11 cellular contexts compared by ENCODE assay signal in genomic region chr10:69425513-69426298, GRCh38. TPM values are rescaled to one million over a fixed set of nuclear protein-coding genes. Genes with fewer than 3 reads are reported as not detected.
DNase-seq lines count a peak whose midpoint lies in the region; ATAC-seq and TF ChIP-seq lines count a peak whose summit lies in the region.
"Had no signal": no experiment of that assay in that cellular context is flagged by ENCODE, and none has a peak within 500 bp of the region (broad histone marks: within the 10 kb centered on the region; RNA-seq: fewer than 3 reads in every experiment).

No MANE protein-coding gene starts in this region.

- no peaks in the 10 kb centered on the region for H3K27me3 ChIP-seq in esophagus squamous epithelium
- no peaks in the 10 kb centered on the region for H3K27me3 ChIP-seq in upper lobe of right lung
- H3K27me3 ChIP-seq in right atrium auricular region = no peaks in the 10 kb centered on the region
- H3K27me3 ChIP-seq: adrenal gland had no signal

- no peaks in the 10 kb centered on the region for H3K9me3 ChIP-seq in esophagus squamous epithelium
- H3K9me3 ChIP-seq in upper lobe of right lung = no peaks in the 10 kb centered on the region
- H3K9me3 ChIP-seq in right atrium auricular region = no peaks in the 10 kb centered on the region
- H3K9me3 ChIP-seq: adrenal gland had no signal

- H3K4me1 ChIP-seq in esophagus squamous epithelium = peaks cover 0 to 34% (median 12%) of the 10 kb centered on the region in 3 donors
- peaks cover 11% of the 10 kb centered on the region for H3K4me1 ChIP-seq in upper lobe of right lung
- peaks cover 0 to 12% of the 10 kb centered on the region in 2 donors for H3K4me1 ChIP-seq in right atrium auricular region
- H3K4me1 ChIP-seq: adrenal gland had no signal

- H3K36me3 Mint-ChIP-seq in activated naive CD8-positive, alpha-beta T cell treated with anti-CD3 and anti-CD28 coated beads, Interleukin-2, amount 10 ng/mL, durations not matched to agents 7 days and 5 days = peaks cover 1% of the 10 kb centered on the region
- H3K36me3 Mint-ChIP-seq in activated naive CD8-positive, alpha-beta T cell treated with anti-CD3 and anti-CD28 coated beads, Interleukin-2, amount 50 U/mL, for 24 hours (ENCODE audit: low read depth) = no peaks in the 10 kb centered on the region

- no peaks in the 10 kb centered on the region for H3K36me3 ChIP-seq in esophagus squamous epithelium
- H3K36me3 ChIP-seq in upper lobe of right lung = no peaks in the 10 kb centered on the region
- no peaks in the 10 kb centered on the region for H3K36me3 ChIP-seq in right atrium auricular region
- H3K36me3 ChIP-seq: adrenal gland had no signal

- H3K4me1 Mint-ChIP-seq in activated naive CD8-positive, alpha-beta T cell treated with anti-CD3 and anti-CD28 coated beads, Interleukin-2, amount 10 ng/mL, durations not matched to agents 7 days and 5 days = peaks cover 36% of the 10 kb centered on the region
- peaks cover 32% of the 10 kb centered on the region for H3K4me1 Mint-ChIP-seq in activated naive CD8-positive, alpha-beta T cell treated with anti-CD3 and anti-CD28 coated beads, Interleukin-2, amount 50 U/mL, for 24 hours

- POLR2A ChIA-PET in activated naive CD8-positive, alpha-beta T cell treated with anti-CD3 and anti-CD28 coated beads, Interleukin-2, amount 10 ng/mL, durations not matched to agents 7 days and 5 days (lab: Charles Lee) = no interaction called here

- 44 to 54% methylated on average over 5 of the region's 5 CpGs for WGBS in esophagus squamous epithelium, 2 donors

- H3K4me3 ChIP-seq in esophagus squamous epithelium = no peak overlapping the region
- no peak overlapping the region for H3K4me3 ChIP-seq in upper lobe of right lung
- H3K4me3 ChIP-seq in right atrium auricular region = no peak overlapping the region
- H3K4me3 ChIP-seq: adrenal gland had no signal

- intact Hi-C loops in esophagus squamous epithelium (cut with DNase I) = loop anchor here (5.0 kb wide), 1 partner anchor 82 kb away; no protein-coding TSS in a partner anchor
- intact Hi-C loops in upper lobe of right lung (cut with DNase I) = loop anchor here (5.0 to 10.0 kb wide), 2 partner anchors 82 to 209 kb away; partner anchors contain the start of gene FAM241B

- H3K9me3 Mint-ChIP-seq in activated naive CD8-positive, alpha-beta T cell treated with anti-CD3 and anti-CD28 coated beads, Interleukin-2, amount 10 ng/mL, durations not matched to agents 7 days and 5 days = no peaks in the 10 kb centered on the region
- H3K9me3 Mint-ChIP-seq in activated naive CD8-positive, alpha-beta T cell treated with anti-CD3 and anti-CD28 coated beads, Interleukin-2, amount 50 U/mL, for 24 hours = no peaks in the 10 kb centered on the region

- H3K4me3 Mint-ChIP-seq in activated naive CD8-positive, alpha-beta T cell treated with anti-CD3 and anti-CD28 coated beads, Interleukin-2, amount 10 ng/mL, durations not matched to agents 7 days and 5 days = no peak overlapping the region
- H3K4me3 Mint-ChIP-seq in activated naive CD8-positive, alpha-beta T cell treated with anti-CD3 and anti-CD28 coated beads, Interleukin-2, amount 50 U/mL, for 24 hours = no peak overlapping the region

- DNase-seq in activated naive CD8-positive, alpha-beta T cell treated with anti-CD3 and anti-CD28 coated beads, Interleukin-2, amount 10 ng/mL, durations not matched to agents 7 days and 5 days = peak; percentile 29
- DNase-seq in activated naive CD8-positive, alpha-beta T cell treated with anti-CD3 and anti-CD28 coated beads, Interleukin-2, amount 50 U/mL, for 24 hours = no peak
- DNase-seq in SW480 (ENCODE audit: low spot score) (peak; percentile 77), esophagus squamous epithelium (lab: John Stamatoyannopoulos, UW) (no peak), upper lobe of right lung (no peak), right atrium auricular region (ENCODE audit: low spot score) (no peak), NCI-H1105 treated with DMSO at 0.1 percent for 48 hours (lab: John Stamatoyannopoulos, UW) (no peak)
- DNase-seq: DMS79 treated with DMSO at 0.1 percent for 48 hours, NCI-H1694 had no signal

- no peak for TF ChIP-seq CTCF in esophagus squamous epithelium (IDR thresholded peaks at IDR 0.05)
- TF ChIP-seq CTCF in upper lobe of right lung (IDR thresholded peaks at IDR 0.05) = no peak
- TF ChIP-seq CTCF in right atrium auricular region (IDR thresholded peaks at IDR 0.05) = no peak

- TF ChIP-seq POLR2A in esophagus squamous epithelium (IDR thresholded peaks at IDR 0.05) = no peak

- peak; percentile 59 for ATAC-seq in activated naive CD8-positive, alpha-beta T cell treated with anti-CD3 and anti-CD28 coated beads, Interleukin-2, amount 10 ng/mL, durations not matched to agents 7 days and 5 days (ENCODE audit: low read depth)
- ATAC-seq in activated naive CD8-positive, alpha-beta T cell treated with anti-CD3 and anti-CD28 coated beads, Interleukin-2, amount 50 U/mL, for 24 hours = no peak
- ATAC-seq in upper lobe of right lung (peak; percentile 50), GM21737 (IDR thresholded peaks at IDR 0.05; ENCODE audit: unreplicated experiment) (no peak)

- H3K27ac ChIP-seq in esophagus squamous epithelium (peak overlapping the region in 3 of 4 donors; percentile 35 to 70 (median 66)), upper lobe of right lung (peak overlapping the region; percentile 47), right atrium auricular region (no peak overlapping the region)

- no peaks in the 10 kb centered on the region for H3K27me3 Mint-ChIP-seq in activated naive CD8-positive, alpha-beta T cell treated with anti-CD3 and anti-CD28 coated beads, Interleukin-2, amount 10 ng/mL, durations not matched to agents 7 days and 5 days
- no peaks in the 10 kb centered on the region for H3K27me3 Mint-ChIP-seq in activated naive CD8-positive, alpha-beta T cell treated with anti-CD3 and anti-CD28 coated beads, Interleukin-2, amount 50 U/mL, for 24 hours

- H3K27ac Mint-ChIP-seq in activated naive CD8-positive, alpha-beta T cell treated with anti-CD3 and anti-CD28 coated beads, Interleukin-2, amount 10 ng/mL, durations not matched to agents 7 days and 5 days = peak overlapping the region; percentile 2
- no peak overlapping the region for H3K27ac Mint-ChIP-seq in activated naive CD8-positive, alpha-beta T cell treated with anti-CD3 and anti-CD28 coated beads, Interleukin-2, amount 50 U/mL, for 24 hours

RNA-seq across cellular contexts. Expression of gene TACR2, which starts 9.0 kb away (rescaled TPM):
- total RNA-seq in activated naive CD8-positive, alpha-beta T cell treated with anti-CD3 and anti-CD28 coated beads, Interleukin-2, amount 10 ng/mL, durations not matched to agents 7 days and 5 days = not detected
- 10 to 100 TPM in 1 of 4 donors, 1 to 10 TPM in 2, under 1 TPM in 1; 0.72 to 24.0 (median 4.4) TPM for total RNA-seq in esophagus squamous epithelium
- total RNA-seq in upper lobe of right lung = 0.90 TPM
- total RNA-seq in right atrium auricular region = under 1 TPM; 0.24 to 0.41 TPM

RNA-seq across cellular contexts. Expression of gene TSPAN15, which starts 25.6 kb away (rescaled TPM):
- 1 to 10 TPM; 4.6 to 4.7 TPM for total RNA-seq in activated naive CD8-positive, alpha-beta T cell treated with anti-CD3 and anti-CD28 coated beads, Interleukin-2, amount 10 ng/mL, durations not matched to agents 7 days and 5 days
- 10 to 100 TPM in 3 of 4 donors, 1 to 10 TPM in 1; 3.6 to 24.0 (median 18.5) TPM for total RNA-seq in esophagus squamous epithelium
- total RNA-seq in upper lobe of right lung = 47.3 TPM
- 1 to 10 TPM; 6.6 to 7.7 TPM for total RNA-seq in right atrium auricular region

Comparison
In these comparisons a context has a peak if more than half of its experiments do, and no peak if none do; other contexts are left out.
1. ATAC-seq: peak in activated naive CD8-positive, alpha-beta T cell treated with anti-CD3 and anti-CD28 coated beads, Interleukin-2, amount 10 ng/mL, durations not matched to agents 7 days and 5 days (single experiment) and upper lobe of right lung (single experiment); none in activated naive CD8-positive, alpha-beta T cell treated with anti-CD3 and anti-CD28 coated beads, Interleukin-2, amount 50 U/mL, for 24 hours (single experiment) and GM21737 (single experiment).
2. DNase-seq: peak in activated naive CD8-positive, alpha-beta T cell treated with anti-CD3 and anti-CD28 coated beads, Interleukin-2, amount 10 ng/mL, durations not matched to agents 7 days and 5 days (single experiment) and SW480 (single experiment); none in activated naive CD8-positive, alpha-beta T cell treated with anti-CD3 and anti-CD28 coated beads, Interleukin-2, amount 50 U/mL, for 24 hours (single experiment), esophagus squamous epithelium (single experiment), upper lobe of right lung (single experiment), right atrium auricular region (single experiment) and NCI-H1105 treated with DMSO at 0.1 percent for 48 hours (single experiment).
3. H3K27ac ChIP-seq: peak in esophagus squamous epithelium (3 of 4) and upper lobe of right lung (single experiment); none in right atrium auricular region (0 of 2).